In the genomic region with DNA sequence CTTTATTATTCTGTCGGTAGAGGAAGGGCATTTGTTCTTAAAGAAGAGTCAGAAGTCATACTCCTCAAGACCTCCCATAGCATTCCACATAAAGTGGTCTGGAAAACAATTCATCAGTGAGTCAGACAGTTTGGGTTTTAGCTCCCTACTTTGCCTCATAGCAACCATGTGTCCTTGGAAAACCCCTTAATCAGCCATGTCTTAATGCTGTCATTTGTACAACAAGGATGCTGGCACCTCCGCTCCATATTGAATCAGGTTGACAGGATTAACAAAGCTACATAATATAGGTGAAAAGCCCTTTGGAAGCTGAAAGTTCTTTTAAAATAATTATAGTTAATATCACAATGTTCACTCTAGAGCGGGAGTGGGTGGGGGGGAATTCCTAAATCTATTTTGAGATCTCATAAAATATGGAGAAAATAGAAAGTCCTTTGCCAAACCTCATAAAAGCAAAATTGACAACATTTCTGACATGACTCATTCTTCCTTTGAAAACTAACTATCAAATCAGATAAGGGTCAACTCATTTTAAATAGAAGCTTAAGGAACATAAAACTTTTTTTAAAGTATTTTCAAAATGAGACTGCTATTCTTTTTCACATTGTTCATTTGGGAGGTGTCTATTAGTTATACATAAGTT, we compare ENCODE assay signal across 14 cellular contexts. TPM values are rescaled to one million over a fixed set of nuclear protein-coding genes. Genes with fewer than 3 reads are reported as not detected.
DNase-seq lines count a peak whose midpoint lies in the region; ATAC-seq, FAIRE-seq and TF ChIP-seq lines count a peak whose summit lies in the region.
"Had no signal": no experiment of that assay in that cellular context is flagged by ENCODE, and none has a peak within 500 bp of the region (broad histone marks: within the 10 kb centered on the region; RNA-seq: fewer than 3 reads in every experiment).

No MANE protein-coding gene starts in this region.

- no peak for TF ChIP-seq RAD21 in GM12878 (IDR thresholded peaks at IDR 0.05; ENCODE audit: insufficient read depth, low read depth, low read length)

- H3K4me3 ChIP-seq in KMS-11 (IDR thresholded peaks at IDR 0.05; ENCODE audit: insufficient read depth, low read depth, low read length) (no peak overlapping the region), GM12878 (no peak overlapping the region), MM.1S (ENCODE audit: low read length) (no peak overlapping the region)
- H3K4me3 ChIP-seq: heart right ventricle, prostate gland, tibial nerve had no signal

- H3K27ac ChIP-seq in C4-2B (0 out of 2 replicates have a peak overlapping the region, but pooled peaks have one; percentile 4), KMS-11 (no peak overlapping the region), GM12878 (ENCODE audit: control insufficient read depth, insufficient read depth) (no peak overlapping the region), MM.1S (ENCODE audit: low read length) (no peak overlapping the region)
- H3K27ac ChIP-seq: prostate gland had no signal

- intact Hi-C loops in GM12878 (cut with micrococcal nuclease; ENCODE audit: unreplicated experiment): no loop called here

- FAIRE-seq in GM12878 (lab: Jason Lieb, UNC): no peak
- FAIRE-seq: colon had no signal

- WGBS in GM12878 (ENCODE audit: insufficient coverage, insufficient replicate concordance, low lambda C conversion rate, missing lambda C conversion rate): 43% methylated on average over 3 of the region's 3 CpGs

- in situ Hi-C loops in GM12878 (cut with MboI): no loop called here

- RAD21 ChIA-PET in GM12878 (lab: Charles Lee; ENCODE audit: unreplicated experiment): interaction anchor here (0.7 to 3.8 kb wide), 13 partner anchors 9 to 135 kb away, joined by 3 to 25 read pairs (median 4); partner anchors contain the start of gene GUCY1A1

- CTCF ChIA-PET in GM12878 (lab: Yijun Ruan, JAX): interaction anchor here (0.7 to 2.2 kb wide), 7 partner anchors 10 to 100 kb away, joined by 3 to 9 read pairs (median 5); no protein-coding TSS in a partner anchor

- no peak for TF ChIP-seq EP300 in GM12878 (IDR thresholded peaks at IDR 0.05; ENCODE audit: borderline replicate concordance in 1 of 2, control insufficient read depth in 1 of 2, low read depth in 2 of 2, low read length in 2 of 2)

- no peaks in the 10 kb centered on the region for H3K79me2 ChIP-seq in KMS-11 (ENCODE audit: insufficient read depth, low read depth)
- H3K79me2 ChIP-seq in GM12878 (ENCODE audit: control insufficient read depth, insufficient read depth, low read length): no peaks in the 10 kb centered on the region
- H3K79me2 ChIP-seq in MM.1S (ENCODE audit: low read length): no peaks in the 10 kb centered on the region

- no peaks in the 10 kb centered on the region for H3F3A ChIP-seq in MM.1S (ENCODE audit: insufficient read depth, low read length)

- no peak for TF ChIP-seq CTCF in C4-2B (conservative IDR thresholded peaks at IDR 0.05)
- no peak for TF ChIP-seq CTCF in KMS-11 (conservative IDR thresholded peaks at IDR 0.05; ENCODE audit: low read depth, low read length)
- TF ChIP-seq CTCF in GM12878 (IDR thresholded peaks at IDR 0.05 in 2 of 3, conservative IDR thresholded peaks at IDR 0.05 in 1 of 3; ENCODE audit: control insufficient read depth in 2 of 3, extremely low read depth in 1 of 3, insufficient read depth in 1 of 3, low read depth in 3 of 3, low read length in 3 of 3): no peak
- TF ChIP-seq CTCF in MM.1S (IDR thresholded peaks at IDR 0.05; ENCODE audit: low read length): no peak

- H3K9me2 ChIP-seq in MM.1S (replicated peaks; ENCODE audit: insufficient read depth, low read length): no peaks in the 10 kb centered on the region

- no peak for DNase-seq in GM12878 (ENCODE audit: low read depth, low spot score)
- DNase-seq in lung microvascular endothelial cell (ENCODE audit: low read depth in 2 of 2): peak; percentile 2 to 70
- no peak for DNase-seq in MM.1S
- DNase-seq: H9, heart right ventricle, mesendoderm had no signal

- H3K9me3 ChIP-seq in GM12878 (replicated peaks; ENCODE audit: control insufficient read depth, insufficient read depth, low read length) (no peaks in the 10 kb centered on the region), MM.1S (replicated peaks; ENCODE audit: insufficient read depth, low read length) (no peaks in the 10 kb centered on the region)
- H3K9me3 ChIP-seq: heart right ventricle, prostate gland, tibial nerve had no signal

- H3K4me1 ChIP-seq in KMS-11 (ENCODE audit: low read depth, poor library complexity, severe bottlenecking) (peaks cover 18% of the 10 kb centered on the region), GM12878 (ENCODE audit: control insufficient read depth, insufficient read depth, low read length) (no peaks in the 10 kb centered on the region), MM.1S (ENCODE audit: low read length) (no peaks in the 10 kb centered on the region)
- H3K4me1 ChIP-seq: prostate gland had no signal

- SMC1A ChIA-PET in GM12878 (lab: Charles Lee; ENCODE audit: uncharacterized antibody, unreplicated experiment): interaction anchor here (0.9 to 7.2 kb wide), 30 partner anchors 8 to 324 kb away, joined by 3 to 52 read pairs (median 4); partner anchors contain the start of genes CTSO, GUCY1A1 and GUCY1B1

- no peaks in the 10 kb centered on the region for H3K27me3 ChIP-seq in KMS-11 (ENCODE audit: insufficient read depth, low read depth)
- H3K27me3 ChIP-seq in GM12878 (replicated peaks in 1 of 2; ENCODE audit: control insufficient read depth in 2 of 2, insufficient read depth in 2 of 2, low read length in 1 of 2): no peaks in the 10 kb centered on the region
- no peaks in the 10 kb centered on the region for H3K27me3 ChIP-seq in MM.1S (replicated peaks; ENCODE audit: insufficient read depth, low read length)
- H3K27me3 ChIP-seq: heart right ventricle, tibial nerve had no signal

- no TSS peak for BruUV-seq in GM12878 (replicated peaks; lab: Mats Ljungman, UMichigan)

- H3K36me3 ChIP-seq in KMS-11 (ENCODE audit: insufficient read depth) (no peaks in the 10 kb centered on the region), GM12878 (ENCODE audit: control insufficient read depth in 2 of 2, insufficient read depth in 2 of 2, low read length in 1 of 2) (no peaks in the 10 kb centered on the region), MM.1S (replicated peaks; ENCODE audit: insufficient read depth, low read length) (no peaks in the 10 kb centered on the region)
- H3K36me3 ChIP-seq: heart right ventricle, prostate gland, tibial nerve had no signal

- H4K20me1 ChIP-seq in KMS-11 (ENCODE audit: insufficient read depth) (no peaks in the 10 kb centered on the region), GM12878 (ENCODE audit: control insufficient read depth, insufficient read depth) (no peaks in the 10 kb centered on the region), MM.1S (ENCODE audit: insufficient read depth, low read length) (no peaks in the 10 kb centered on the region)

- H3K9ac ChIP-seq in KMS-11 (no peak overlapping the region), GM12878 (ENCODE audit: control insufficient read depth, insufficient read depth, low read length) (no peak overlapping the region), MM.1S (ENCODE audit: low read length) (no peak overlapping the region)

- 0 out of 2 replicates have a peak overlapping the region, but pooled peaks have one; percentile 23 for H2AFZ ChIP-seq in KMS-11 (ENCODE audit: low read depth)
- no peak overlapping the region for H2AFZ ChIP-seq in GM12878 (ENCODE audit: control insufficient read depth, low read depth, low read length)
- no peak overlapping the region for H2AFZ ChIP-seq in MM.1S (ENCODE audit: low read length)

- H3K4me2 ChIP-seq in KMS-11: no peak overlapping the region
- H3K4me2 ChIP-seq in GM12878 (ENCODE audit: control insufficient read depth, insufficient read depth): no peak overlapping the region
- no peak overlapping the region for H3K4me2 ChIP-seq in MM.1S (ENCODE audit: low read depth, low read length)

- POLR2A ChIA-PET in GM12878 (lab: Charles Lee): interaction anchor here (0.8 to 2.9 kb wide), 12 partner anchors 9 to 139 kb away, joined by 3 to 14 read pairs (median 4); partner anchors contain the start of genes GUCY1A1 and GUCY1B1

- ATAC-seq in GM12878 (peak; percentile 19; the same call in 2 of the 3 replicates), GM21515 (IDR thresholded peaks at IDR 0.05; ENCODE audit: unreplicated experiment) (no peak), GM18502 (IDR thresholded peaks at IDR 0.05; ENCODE audit: poor library complexity, unreplicated experiment) (no peak), HG03460 (IDR thresholded peaks at IDR 0.05; ENCODE audit: unreplicated experiment) (no peak)

- no peak for TF ChIP-seq POLR2A in GM12878 (IDR thresholded peaks at IDR 0.05; ENCODE audit: low read depth, low read length)

TF ChIP-seq in GM12878, 131 proteins besides CTCF, POLR2A, EP300 and RAD21 (continues in another document):
- no peak for TF ChIP-seq ATF7 (IDR thresholded peaks at IDR 0.05; ENCODE audit: low read depth)

RNA-seq across cellular contexts. Expression of gene GUCY1A1, which starts 37.3 kb away (rescaled TPM):
- 36.6 and 36.9 TPM in 2 replicates for total RNA-seq in GM12878 (2013; cell fraction: nucleolus; rRNA removed)
- total RNA-seq in GM12878 (2014; rRNA removed): 0.51 and 0.76 TPM in 2 replicates
- 0.74 and 0.98 TPM in 2 replicates for total RNA-seq in GM12878 (2014; rRNA removed; fragmentation: Illumina TruSeq; extraction: Trizol)
- 0.46 and 0.48 TPM in 2 replicates for total RNA-seq in GM12878 (2021)
- 0.13 TPM for polyA plus RNA-seq in GM12878 (2011; ENCODE audit: low read depth)
- 22.6 and 24.3 TPM in 2 replicates for polyA plus RNA-seq in GM12878 (2011; rRNA removed)
- polyA plus RNA-seq in GM12878 (2011; cell fraction: cytosol; rRNA removed): 15.3 and 16.9 TPM in 2 replicates
- 15.6 and 16.6 TPM in 2 replicates for polyA plus RNA-seq in GM12878 (2011; cell fraction: nucleus; rRNA removed)
- 0.20 and 0.38 TPM in 2 replicates for polyA plus RNA-seq in GM12878 (2012)
- polyA plus RNA-seq in GM12878 (2014; fragmentation: Illumina TruSeq; extraction: Trizol): 0.54 and 0.87 TPM in 2 replicates
- polyA plus RNA-seq in GM12878 (2014; fragmentation: Nextera tagmentation; extraction: Ambion mirVana): 1 to 10 TPM in 1 of 2 experiments, under 1 TPM in 1; 0.57 to 1.1 TPM
- polyA plus RNA-seq in GM12878 (2014; rRNA removed): 0.50 and 0.60 TPM in 2 replicates
- 1 to 10 TPM in 1 of 2 experiments, under 1 TPM in 1; 0.44 to 1.0 TPM for polyA plus RNA-seq in GM12878 (2016; fragmentation: Nextera tagmentation; extraction: Ambion mirVana)
- 49.1 and 54.0 TPM in 2 replicates for polyA minus RNA-seq in GM12878 (2011; rRNA and poly(A)+ RNA removed)
- 10.7 and 12.0 TPM in 2 replicates for polyA minus RNA-seq in GM12878 (2011; cell fraction: cytosol; rRNA and poly(A)+ RNA removed)
- polyA minus RNA-seq in GM12878 (2011; cell fraction: nucleus; rRNA and poly(A)+ RNA removed): 16.9 and 20.4 TPM in 2 replicates
- 12.9 and 14.4 TPM in 2 replicates for total RNA-seq in lung microvascular endothelial cell
- total RNA-seq: H9 had no signal

Comparison
In these comparisons a context has a peak if more than half of its experiments do, and no peak if none do; other contexts are left out.
1. DNase-seq: peak in lung microvascular endothelial cell (2 of 2); none in GM12878 (single experiment) and MM.1S (single experiment).